In the genomic region with DNA sequence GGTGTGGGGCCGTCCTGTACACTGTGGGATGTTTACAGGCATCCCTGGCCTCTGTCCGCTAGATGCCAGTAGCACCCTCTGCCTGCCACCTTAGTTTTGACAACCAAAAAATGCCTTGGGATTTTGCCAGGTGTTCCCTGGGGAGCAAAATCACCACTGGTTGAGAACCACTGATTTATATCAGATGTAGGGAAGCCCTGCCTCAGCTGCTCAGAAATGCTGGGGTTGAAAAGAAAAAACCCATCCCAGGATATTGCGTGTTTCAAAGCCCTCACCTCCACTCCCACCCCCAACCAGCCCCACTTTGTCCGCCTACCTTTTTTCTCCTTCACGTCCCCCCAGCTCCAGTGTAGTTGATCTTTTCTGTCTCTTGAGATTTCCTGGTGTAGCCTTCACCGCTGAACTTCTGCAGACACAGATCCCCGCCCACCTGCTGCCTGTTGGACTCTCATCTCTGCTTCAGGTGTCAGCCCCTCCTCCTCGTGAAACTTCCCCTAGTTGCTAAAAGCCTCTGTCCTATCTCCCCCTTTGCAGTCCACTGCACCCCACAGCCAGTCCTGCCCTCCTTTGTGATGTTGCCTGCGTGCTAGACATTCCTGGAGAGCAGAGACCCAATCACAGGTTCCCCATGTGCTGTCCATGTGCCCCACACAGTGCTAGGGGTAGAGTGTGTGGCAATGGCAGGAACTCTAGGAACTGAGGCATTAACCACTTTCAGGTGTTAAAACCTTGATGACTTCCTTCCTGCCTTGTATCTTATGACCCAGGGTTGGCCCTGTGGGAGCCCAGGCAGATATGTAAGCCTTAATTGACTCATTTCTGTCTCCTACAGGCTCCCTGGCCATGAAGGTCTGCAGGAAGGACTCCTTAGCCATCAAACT, we compare ENCODE assay signal across 9 cellular contexts.
DNase-seq lines count a peak whose midpoint lies in the region; ATAC-seq, FAIRE-seq and TF ChIP-seq lines count a peak whose summit lies in the region.
"Had no signal": no experiment of that assay in that cellular context is flagged by ENCODE, and none has a peak within 500 bp of the region (broad histone marks: within the 10 kb centered on the region; RNA-seq: fewer than 3 reads in every experiment).

No MANE protein-coding gene starts in this region.

- H3K9me2 ChIP-seq in Loucy (replicated peaks; ENCODE audit: low read depth, low read length), result no peaks in the 10 kb centered on the region

- no peaks in the 10 kb centered on the region for H3K9me3 ChIP-seq in Loucy (ENCODE audit: insufficient read depth, low read depth, low read length)

- H3K79me2 ChIP-seq in Loucy (ENCODE audit: insufficient read depth, low read length), result no peaks in the 10 kb centered on the region

- no peaks in the 10 kb centered on the region for H3K36me3 Mint-ChIP-seq in effector memory CD8-positive, alpha-beta T cell (ENCODE audit: insufficient read depth)

- DNase-seq in activated T-cell treated with anti-CD3 and anti-CD28 coated beads for 48 hours (ENCODE audit: low read depth) (peak; percentile 6), frontal cortex (ENCODE audit: low spot score in 2 of 2) (no peak), HEK293T (ENCODE audit: extremely low spot score) (no peak), T-helper 9 cell (no peak)
- DNase-seq in activated T-cell treated with anti-CD3 and anti-CD28 coated beads, Interleukin-2, amount 50 U/mL, for 1 hour, result no peak
- DNase-seq in effector memory CD8-positive, alpha-beta T cell, result peak; percentile 39 to 57 (median 50)

- ATAC-seq in GM21825 (IDR thresholded peaks at IDR 0.05; ENCODE audit: unreplicated experiment), result peak; percentile 88
- ATAC-seq in effector memory CD8-positive, alpha-beta T cell (replicated peaks), result peak; percentile 91

- H3K4me1 Mint-ChIP-seq in effector memory CD8-positive, alpha-beta T cell (ENCODE audit: low read depth in 2 of 2), result peaks cover 14% of the 10 kb centered on the region in 2 donors

- peak; percentile 50 for TF ChIP-seq CTCF in Loucy (conservative IDR thresholded peaks at IDR 0.05; ENCODE audit: low read length)

- no peak overlapping the region for H2AFZ ChIP-seq in Loucy (ENCODE audit: low read length)

- no peaks in the 10 kb centered on the region for H3K9me3 Mint-ChIP-seq in effector memory CD8-positive, alpha-beta T cell
- H3K9me3 Mint-ChIP-seq: dendritic cell treated with granulocyte-macrophage colony-stimulating factor and Interleukin-4, amounts not matched to agents 40 ng/mL and 50 ng/mL, for 4 days had no signal

- peak overlapping the region; percentile 3 to 44 for H3K27ac Mint-ChIP-seq in effector memory CD8-positive, alpha-beta T cell
- H3K27ac Mint-ChIP-seq: dendritic cell treated with granulocyte-macrophage colony-stimulating factor and Interleukin-4, amounts not matched to agents 40 ng/mL and 50 ng/mL, for 4 days had no signal

- H3K27me3 ChIP-seq in Loucy (ENCODE audit: insufficient read depth, low read length, poor library complexity, severe bottlenecking), result peaks cover 79% of the 10 kb centered on the region

- H3K4me3 Mint-ChIP-seq in effector memory CD8-positive, alpha-beta T cell, result peak overlapping the region; percentile 71 to 72
- H3K4me3 Mint-ChIP-seq: dendritic cell treated with granulocyte-macrophage colony-stimulating factor and Interleukin-4, amounts not matched to agents 40 ng/mL and 50 ng/mL, for 4 days had no signal

- peaks cover 0 to 17% of the 10 kb centered on the region in 2 donors for H3K27me3 Mint-ChIP-seq in effector memory CD8-positive, alpha-beta T cell

- peaks cover 4% of the 10 kb centered on the region for H3K4me1 ChIP-seq in Loucy (ENCODE audit: insufficient read depth, low read length, poor library complexity, severe bottlenecking)

- H3K9ac ChIP-seq in Loucy (ENCODE audit: low read depth, low read length, poor library complexity, severe bottlenecking), result no peak overlapping the region

- H4K20me1 ChIP-seq in Loucy (ENCODE audit: insufficient read depth, low read length, poor library complexity, severe bottlenecking), result no peaks in the 10 kb centered on the region

- no peak overlapping the region for H3K4me3 ChIP-seq in Loucy (ENCODE audit: low read length, poor library complexity, severe bottlenecking)

- FAIRE-seq in frontal cortex (lab: Jason Lieb, UNC), result no peak

- CTCF ChIA-PET in HEK293T (lab: Yijun Ruan, JAX), result no interaction called here

- H3K36me3 ChIP-seq in Loucy (ENCODE audit: insufficient read depth, low read length), result no peaks in the 10 kb centered on the region

- H3K4me2 ChIP-seq in Loucy (ENCODE audit: low read depth, low read length, poor library complexity, severe bottlenecking), result no peak overlapping the region

- no peaks in the 10 kb centered on the region for H3F3A ChIP-seq in Loucy (ENCODE audit: low read depth)

- POLR2A ChIA-PET in HEK293T (lab: Yijun Ruan, JAX), result interaction anchor here (1.0 kb wide), 1 partner anchor 99 kb away, joined by 3 read pairs; the partner anchor contains the start of gene TBC1D7

TF ChIP-seq in HEK293T, 16 proteins besides CTCF, POLR2A, EP300 and RAD21:
- TF ChIP-seq LEF1 (IDR thresholded peaks at IDR 0.05; ENCODE audit: borderline replicate concordance), result no peak
- TF ChIP-seq ELF4 (IDR thresholded peaks at IDR 0.05), result no peak
- TF ChIP-seq SUZ12 (IDR thresholded peaks at IDR 0.05), result no peak
- TF ChIP-seq SP1 (IDR thresholded peaks at IDR 0.05), result no peak
- no peak for TF ChIP-seq ARNT (IDR thresholded peaks at IDR 0.05)
- no peak for TF ChIP-seq FOXM1 (IDR thresholded peaks at IDR 0.05; ENCODE audit: borderline replicate concordance)
- no peak for TF ChIP-seq NFRKB (IDR thresholded peaks at IDR 0.05)
- TF ChIP-seq, protein P1, sequence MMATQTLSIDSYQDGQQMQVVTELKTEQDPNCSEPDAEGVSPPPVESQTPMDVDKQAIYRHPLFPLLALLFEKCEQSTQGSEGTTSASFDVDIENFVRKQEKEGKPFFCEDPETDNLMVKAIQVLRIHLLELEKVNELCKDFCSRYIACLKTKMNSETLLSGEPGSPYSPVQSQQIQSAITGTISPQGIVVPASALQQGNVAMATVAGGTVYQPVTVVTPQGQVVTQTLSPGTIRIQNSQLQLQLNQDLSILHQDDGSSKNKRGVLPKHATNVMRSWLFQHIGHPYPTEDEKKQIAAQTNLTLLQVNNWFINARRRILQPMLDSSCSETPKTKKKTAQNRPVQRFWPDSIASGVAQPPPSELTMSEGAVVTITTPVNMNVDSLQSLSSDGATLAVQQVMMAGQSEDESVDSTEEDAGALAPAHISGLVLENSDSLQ (IDR thresholded peaks at IDR 0.05), result no peak
- TF ChIP-seq HDGF (IDR thresholded peaks at IDR 0.05; ENCODE audit: borderline replicate concordance), result no peak
- no peak for TF ChIP-seq CTBP1 (IDR thresholded peaks at IDR 0.05; ENCODE audit: borderline replicate concordance)
- no peak for TF ChIP-seq BHLHE40 (IDR thresholded peaks at IDR 0.05; ENCODE audit: borderline replicate concordance)
- TF ChIP-seq FOXK2 (IDR thresholded peaks at IDR 0.05), result no peak
- TF ChIP-seq L3MBTL2 (conservative IDR thresholded peaks at IDR 0.05), result no peak

Comparison
In these comparisons a context has a peak if more than half of its experiments do, and no peak if none do; other contexts are left out.
1. DNase-seq: peak in activated T-cell treated with anti-CD3 and anti-CD28 coated beads for 48 hours (single experiment) and effector memory CD8-positive, alpha-beta T cell (3 of 3); none in activated T-cell treated with anti-CD3 and anti-CD28 coated beads, Interleukin-2, amount 50 U/mL, for 1 hour (single experiment), frontal cortex (0 of 2), HEK293T (single experiment) and T-helper 9 cell (single experiment).